16 cellular contexts compared by ENCODE assay signal in the genomic region with DNA sequence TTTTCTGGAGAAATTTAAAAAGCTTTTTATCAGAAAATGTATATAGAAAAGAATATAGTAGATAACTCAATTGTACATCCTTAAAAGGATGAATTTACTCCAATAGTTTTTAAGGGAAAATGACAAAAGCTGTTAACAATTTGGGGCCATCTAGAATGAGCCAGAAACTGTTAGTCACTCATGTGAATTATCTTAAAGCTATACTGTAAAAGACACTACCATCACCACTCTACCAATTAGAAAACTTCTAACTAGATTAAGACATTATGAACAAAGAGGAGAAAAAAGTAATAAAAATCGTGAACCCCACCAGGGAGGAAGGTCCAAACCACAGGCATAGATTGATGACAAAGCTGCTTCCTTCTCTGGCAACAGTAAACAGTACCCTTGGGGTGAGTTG.
"Had no signal": no experiment of that assay in that cellular context is flagged by ENCODE, and none has a peak within 500 bp of the region (broad histone marks: within the 10 kb centered on the region; RNA-seq: fewer than 3 reads in every experiment).

No MANE protein-coding gene starts in this region.

- DNase-seq: activated CD4-positive, alpha-beta memory T cell treated with anti-CD3 and anti-CD28 coated beads for 36 hours; activated CD4-positive, alpha-beta T cell treated with anti-CD3 and anti-CD28 coated beads for 48 hours; activated CD4-positive, CD25-positive, alpha-beta regulatory T cell; activated naive CD4-positive, alpha-beta T cell treated with Interleukin-2 at 50 U/mL for 16 hours; activated naive CD8-positive, alpha-beta T cell treated with anti-CD3 and anti-CD28 coated beads for 36 hours; activated T-cell treated with anti-CD3 and anti-CD28 coated beads, Interleukin-2, amount 50 U/mL, for 48 hours; foreskin keratinocyte; immature natural killer cell; lower lobe of right lung; naive thymus-derived CD4-positive, alpha-beta T cell; occipital lobe; posterior cingulate gyrus; right lobe of liver; stimulated activated CD4-positive, alpha-beta T cell treated with anti-CD3 and anti-CD28 coated beads, Interleukin-2, amount 100 ng/mL, for 24 hours; stimulated activated naive CD8-positive, alpha-beta T cell treated with anti-CD3 and anti-CD28 coated beads, Interleukin-15, amount 100 ng/mL, for 72 hours; tibial artery had no signal
